In the genomic region with DNA sequence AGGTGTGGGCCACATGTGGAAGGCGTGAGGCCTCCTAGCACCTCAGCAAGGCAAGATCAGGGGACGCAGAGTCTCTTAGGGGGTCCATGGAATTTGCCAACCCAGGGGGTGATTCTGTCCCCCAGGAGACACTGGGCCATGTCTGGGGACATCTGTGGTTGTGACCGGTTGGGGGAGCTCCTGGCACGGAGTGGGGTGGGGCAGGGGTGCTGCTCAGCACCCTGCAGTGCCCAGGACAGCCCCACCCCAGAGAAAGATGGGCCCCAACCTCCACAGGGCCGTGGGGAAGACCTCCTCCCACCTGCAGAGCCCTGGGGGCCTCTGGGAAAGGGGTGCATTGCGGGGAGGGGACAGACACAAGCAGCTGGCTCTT, we compare ENCODE assay signal across 12 cellular contexts.
DNase-seq lines count a peak whose midpoint lies in the region; ATAC-seq and TF ChIP-seq lines count a peak whose summit lies in the region.
"Had no signal": no experiment of that assay in that cellular context is flagged by ENCODE, and none has a peak within 500 bp of the region (broad histone marks: within the 10 kb centered on the region; RNA-seq: fewer than 3 reads in every experiment).

No MANE protein-coding gene starts in this region.

- H3K79me2 ChIP-seq in Loucy (ENCODE audit: insufficient read depth, low read length): peaks cover 72% of the 10 kb centered on the region

- H3K4me3 ChIP-seq in BLaER1 (no peak overlapping the region), Loucy (ENCODE audit: low read length, poor library complexity, severe bottlenecking) (no peak overlapping the region), coronary artery (peak overlapping the region; percentile 91), neutrophil (ENCODE audit: low read depth in 1 of 2, low read length in 1 of 2) (no peak overlapping the region)
- H3K4me3 ChIP-seq: HAP-1 had no signal

- DNase-seq in coronary artery (ENCODE audit: low spot score) (no peak), ecto neural progenitor cell (ENCODE audit: low spot score) (no peak)
- DNase-seq: NCI-H1092; NK-92 treated with Interleukin-12 subunit alpha and Interleukin-12 subunit beta, amount 100 ng/mL, for 24 hours had no signal

- ATAC-seq in HG03342 (IDR thresholded peaks at IDR 0.05; ENCODE audit: unreplicated experiment) (no peak), GM18511 (IDR thresholded peaks at IDR 0.05; ENCODE audit: unreplicated experiment) (no peak), GM21526 (IDR thresholded peaks at IDR 0.05; ENCODE audit: low FRiP score, unreplicated experiment) (no peak)
- ATAC-seq: activated naive CD4-positive, alpha-beta T cell treated with anti-CD3 and anti-CD28 coated beads, Interleukin-2, amount 50 U/mL, for 72 hours had no signal

- H3K9me2 ChIP-seq in Loucy (replicated peaks; ENCODE audit: low read depth, low read length): no peaks in the 10 kb centered on the region

- no peaks in the 10 kb centered on the region for H3K27me3 ChIP-seq in BLaER1
- H3K27me3 ChIP-seq in Loucy (ENCODE audit: insufficient read depth, low read length, poor library complexity, severe bottlenecking): no peaks in the 10 kb centered on the region
- no peaks in the 10 kb centered on the region for H3K27me3 ChIP-seq in neutrophil

- H3K36me3 ChIP-seq in BLaER1 (peaks cover 73% of the 10 kb centered on the region), Loucy (ENCODE audit: insufficient read depth, low read length) (no peaks in the 10 kb centered on the region), neutrophil (peaks cover 77% of the 10 kb centered on the region)

- H3K9me3 ChIP-seq in BLaER1: no peaks in the 10 kb centered on the region
- H3K9me3 ChIP-seq in Loucy (ENCODE audit: insufficient read depth, low read depth, low read length): no peaks in the 10 kb centered on the region
- no peaks in the 10 kb centered on the region for H3K9me3 ChIP-seq in neutrophil
- H3K9me3 ChIP-seq: HAP-1 had no signal

- H3K4me1 ChIP-seq in BLaER1: peaks cover 85% of the 10 kb centered on the region
- peaks cover 54% of the 10 kb centered on the region for H3K4me1 ChIP-seq in Loucy (ENCODE audit: insufficient read depth, low read length, poor library complexity, severe bottlenecking)
- H3K4me1 ChIP-seq in neutrophil (ENCODE audit: control insufficient read depth in 1 of 2, insufficient read depth in 1 of 2, low read depth in 1 of 2, low read length in 1 of 2): peaks cover 66 to 79% of the 10 kb centered on the region in 2 experiments

- H2AFZ ChIP-seq in Loucy (ENCODE audit: low read length): no peak overlapping the region

- H4K20me1 ChIP-seq in BLaER1: peaks cover 84% of the 10 kb centered on the region
- H4K20me1 ChIP-seq in Loucy (ENCODE audit: insufficient read depth, low read length, poor library complexity, severe bottlenecking): peaks cover 60% of the 10 kb centered on the region

- peak overlapping the region; percentile 96; the same call in 1 of the 2 replicates for H3K9ac ChIP-seq in BLaER1
- no peak overlapping the region for H3K9ac ChIP-seq in Loucy (ENCODE audit: low read depth, low read length, poor library complexity, severe bottlenecking)

- H3K27ac ChIP-seq in BLaER1: peak overlapping the region; percentile 93
- peak overlapping the region; percentile 90 to 99 for H3K27ac ChIP-seq in coronary artery
- H3K27ac ChIP-seq in neutrophil: peak overlapping the region; percentile 97

- H3K4me2 ChIP-seq in BLaER1: peak overlapping the region; percentile 89
- H3K4me2 ChIP-seq in Loucy (ENCODE audit: low read depth, low read length, poor library complexity, severe bottlenecking): peak overlapping the region; percentile 85

- 0 out of 2 replicates have a peak, but pooled peaks cover 2% of the 10 kb centered on the region for H3F3A ChIP-seq in Loucy (ENCODE audit: low read depth)

- no peak for TF ChIP-seq CTCF in Loucy (conservative IDR thresholded peaks at IDR 0.05; ENCODE audit: low read length)
- TF ChIP-seq CTCF in coronary artery (IDR thresholded peaks at IDR 0.05): no peak
- no peak for TF ChIP-seq CTCF in neutrophil (IDR thresholded peaks at IDR 0.05)
